ENCODE assay signal across 14 cellular contexts in the genomic region with DNA sequence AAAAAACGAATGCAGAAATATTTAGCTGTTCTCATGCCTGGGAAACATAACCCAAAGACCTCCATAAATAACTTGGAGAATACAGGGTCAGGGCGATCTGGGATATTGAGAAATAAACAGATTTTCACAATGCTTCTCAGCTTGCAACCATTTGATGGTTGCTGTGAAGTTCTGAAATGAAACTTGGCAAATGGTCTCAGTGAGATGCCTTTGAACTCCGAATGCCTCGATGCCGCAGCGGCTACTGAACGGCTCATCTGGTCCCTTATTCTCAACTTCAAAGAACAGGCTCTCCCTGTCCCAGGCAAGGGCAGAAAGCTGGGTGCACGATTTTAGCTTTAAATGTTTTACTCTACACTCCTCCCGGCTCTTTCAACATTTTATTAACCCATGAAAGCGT.
DNase-seq lines count a peak whose midpoint lies in the region; ATAC-seq and TF ChIP-seq lines count a peak whose summit lies in the region.
"Had no signal": no experiment of that assay in that cellular context is flagged by ENCODE, and none has a peak within 500 bp of the region (broad histone marks: within the 10 kb centered on the region; RNA-seq: fewer than 3 reads in every experiment).

No MANE protein-coding gene starts in this region.

- peak; percentile 72 to 84 (median 79) for ATAC-seq in right lobe of liver
- ATAC-seq in activated CD8-positive, alpha-beta memory T cell treated with anti-CD3 and anti-CD28 coated beads, Interleukin-2, amount 10 ng/mL, durations not matched to agents 7 days and 5 days, result no peak
- ATAC-seq: activated T-helper 17 cell treated with anti-CD3 and anti-CD28 coated beads, Interleukin-2, amount 50 U/mL, for 72 hours; esophagus mucosa had no signal

- intact Hi-C loops in right lobe of liver (cut with DNase I), result no loop called here

- no peaks in the 10 kb centered on the region for H3K9me2 ChIP-seq in SK-N-SH

- POLR2A ChIA-PET in SK-N-SH (lab: Yijun Ruan, JAX), result no interaction called here

- H3K9me3 ChIP-seq in right lobe of liver (no peaks in the 10 kb centered on the region), SK-N-SH (no peaks in the 10 kb centered on the region)

- TF ChIP-seq RAD21 in SK-N-SH (IDR thresholded peaks at IDR 0.05; ENCODE audit: low read length), result no peak

- no peaks in the 10 kb centered on the region for H3K36me3 Mint-ChIP-seq in activated CD8-positive, alpha-beta memory T cell treated with anti-CD3 and anti-CD28 coated beads, Interleukin-2, amount 10 ng/mL, durations not matched to agents 7 days and 5 days
- H3K36me3 Mint-ChIP-seq: CD4-positive, alpha-beta memory T cell had no signal

- no peaks in the 10 kb centered on the region for H3K9me3 Mint-ChIP-seq in activated CD8-positive, alpha-beta memory T cell treated with anti-CD3 and anti-CD28 coated beads, Interleukin-2, amount 10 ng/mL, durations not matched to agents 7 days and 5 days (ENCODE audit: low read depth)
- H3K9me3 Mint-ChIP-seq: activated CD4-positive, alpha-beta T cell treated with anti-CD3 and anti-CD28 coated beads, Interleukin-2, amount 10 ng/mL, durations not matched to agents 24 days and 14 days; activated T-helper 17 cell treated with anti-CD3 and anti-CD28 coated beads, Interleukin-2, amount 50 U/mL, for 72 hours had no signal

- no peak overlapping the region for H2AFZ ChIP-seq in SK-N-SH (ENCODE audit: low read depth)
- H2AFZ ChIP-seq: PC-9 had no signal

- WGBS in right lobe of liver (ENCODE audit: insufficient coverage, low coverage, low lambda C conversion rate, missing lambda C conversion rate), result 16% methylated on average over 10 of the region's 10 CpGs
- 72% methylated on average over 10 of the region's 10 CpGs for WGBS in SK-N-SH (ENCODE audit: low lambda C conversion rate)

- H4K20me1 ChIP-seq in SK-N-SH (ENCODE audit: insufficient read depth), result 0 out of 2 replicates have a peak, but pooled peaks cover 8% of the 10 kb centered on the region

- no peak overlapping the region for H3K27ac Mint-ChIP-seq in activated CD8-positive, alpha-beta memory T cell treated with anti-CD3 and anti-CD28 coated beads, Interleukin-2, amount 10 ng/mL, durations not matched to agents 7 days and 5 days
- H3K27ac Mint-ChIP-seq: activated CD4-positive, alpha-beta T cell treated with anti-CD3 and anti-CD28 coated beads, Interleukin-2, amount 10 ng/mL, durations not matched to agents 24 days and 14 days; activated T-helper 17 cell treated with anti-CD3 and anti-CD28 coated beads, Interleukin-2, amount 50 U/mL, for 72 hours; CD4-positive, alpha-beta memory T cell had no signal

- TF ChIP-seq CTCF in cardiac fibroblast (IDR thresholded peaks at IDR 0.05; ENCODE audit: low read depth, low read length) (no peak), right lobe of liver (IDR thresholded peaks at IDR 0.05) (no peak), SK-N-SH (IDR thresholded peaks at IDR 0.05) (no peak)

- peaks cover 0 to 12% (median 4%) of the 10 kb centered on the region in 4 donors for H3K4me1 ChIP-seq in right lobe of liver
- H3K4me1 ChIP-seq in SK-N-SH (ENCODE audit: control insufficient read depth in 1 of 2, insufficient read depth in 2 of 2, low read depth in 1 of 2, low read length in 1 of 2), result peaks cover 0 to 2% of the 10 kb centered on the region in 2 experiments; a peak in 1 of 4 replicates

- H3K27ac ChIP-seq in right lobe of liver (no peak overlapping the region), SK-N-SH (ENCODE audit: low read depth in 2 of 2, low read length in 1 of 2) (no peak overlapping the region)
- H3K27ac ChIP-seq: PC-9 had no signal

- H3K79me2 ChIP-seq in SK-N-SH (ENCODE audit: insufficient read depth), result no peaks in the 10 kb centered on the region

- no peaks in the 10 kb centered on the region for H3F3A ChIP-seq in SK-N-SH (replicated peaks; ENCODE audit: insufficient read depth)

- H3K27me3 ChIP-seq in right lobe of liver, result no peaks in the 10 kb centered on the region
- H3K27me3 ChIP-seq in SK-N-SH (ENCODE audit: insufficient read depth), result no peaks in the 10 kb centered on the region

- CTCF ChIA-PET in SK-N-SH (lab: Yijun Ruan, JAX), result interaction anchor here (1.7 to 3.9 kb wide), 2 partner anchors 9 to 293 kb away, joined by 7 to 13 read pairs; no protein-coding TSS in a partner anchor
- CTCF ChIA-PET in activated CD8-positive, alpha-beta memory T cell treated with anti-CD3 and anti-CD28 coated beads, Interleukin-2, amount 10 ng/mL, durations not matched to agents 7 days and 5 days (lab: Charles Lee), result interaction anchor here (0.5 kb wide), 1 partner anchor 40 kb away, joined by 3 read pairs; no protein-coding TSS in a partner anchor

- no peak overlapping the region for H3K4me3 ChIP-seq in cardiac fibroblast (replicated peaks in 1 of 2; ENCODE audit: low read depth in 2 of 2, low read length in 2 of 2)
- no peak overlapping the region for H3K4me3 ChIP-seq in right lobe of liver
- no peak overlapping the region for H3K4me3 ChIP-seq in SK-N-SH (ENCODE audit: low read depth in 2 of 2, low read length in 1 of 2)
- H3K4me3 ChIP-seq: PC-9 had no signal

- DNase-seq in EH (ENCODE audit: low read depth), result peak; percentile 50
- DNase-seq in cardiac fibroblast (ENCODE audit: low read depth in 2 of 2), result peak; percentile 59 to 70
- no peak for DNase-seq in right lobe of liver
- DNase-seq in smooth muscle cell of the brain vasculature (ENCODE audit: low read depth, low spot score), result peak; percentile 13
- no peak for DNase-seq in SK-N-SH
- no peak for DNase-seq in activated CD8-positive, alpha-beta memory T cell treated with anti-CD3 and anti-CD28 coated beads, Interleukin-2, amount 10 ng/mL, durations not matched to agents 7 days and 5 days
- DNase-seq in UCSD-AML1 (lab: John Stamatoyannopoulos, UW; ENCODE audit: unreplicated experiment), result no peak
- DNase-seq in superior temporal gyrus (ENCODE audit: extremely low spot score), result no peak
- DNase-seq: activated CD4-positive, alpha-beta T cell treated with anti-CD3 and anti-CD28 coated beads, Interleukin-2, amount 10 ng/mL, durations not matched to agents 24 days and 14 days; CD4-positive, alpha-beta memory T cell; NCI-H1092 treated with DMSO at 0.1 percent for 48 hours; PC-9 had no signal

- no peaks in the 10 kb centered on the region for H3K4me1 Mint-ChIP-seq in activated CD8-positive, alpha-beta memory T cell treated with anti-CD3 and anti-CD28 coated beads, Interleukin-2, amount 10 ng/mL, durations not matched to agents 7 days and 5 days
- H3K4me1 Mint-ChIP-seq: activated CD4-positive, alpha-beta T cell treated with anti-CD3 and anti-CD28 coated beads, Interleukin-2, amount 10 ng/mL, durations not matched to agents 24 days and 14 days had no signal

- no peak for TF ChIP-seq POLR2A in right lobe of liver (IDR thresholded peaks at IDR 0.05)

- no peak for TF ChIP-seq EP300 in SK-N-SH (IDR thresholded peaks at IDR 0.05; ENCODE audit: borderline replicate concordance in 1 of 2, low read depth in 1 of 2, low read length in 1 of 2)

- H3K36me3 ChIP-seq in right lobe of liver (no peaks in the 10 kb centered on the region), SK-N-SH (replicated peaks in 1 of 2; ENCODE audit: control insufficient read depth in 1 of 2, insufficient read depth in 2 of 2, low read length in 1 of 2) (no peaks in the 10 kb centered on the region)

- H3K4me3 Mint-ChIP-seq in activated CD8-positive, alpha-beta memory T cell treated with anti-CD3 and anti-CD28 coated beads, Interleukin-2, amount 10 ng/mL, durations not matched to agents 7 days and 5 days, result no peak overlapping the region
- H3K4me3 Mint-ChIP-seq: activated CD4-positive, alpha-beta T cell treated with anti-CD3 and anti-CD28 coated beads, Interleukin-2, amount 10 ng/mL, durations not matched to agents 24 days and 14 days; activated T-helper 17 cell treated with anti-CD3 and anti-CD28 coated beads, Interleukin-2, amount 50 U/mL, for 72 hours; CD4-positive, alpha-beta memory T cell had no signal

- no peak overlapping the region for H3K9ac ChIP-seq in SK-N-SH

- peaks cover 25% of the 10 kb centered on the region for H3K27me3 Mint-ChIP-seq in activated CD8-positive, alpha-beta memory T cell treated with anti-CD3 and anti-CD28 coated beads, Interleukin-2, amount 10 ng/mL, durations not matched to agents 7 days and 5 days
- H3K27me3 Mint-ChIP-seq: activated T-helper 17 cell treated with anti-CD3 and anti-CD28 coated beads, Interleukin-2, amount 50 U/mL, for 72 hours had no signal

- H3K4me2 ChIP-seq in SK-N-SH, result no peak overlapping the region
- H3K4me2 ChIP-seq: PC-9 had no signal

TF ChIP-seq in SK-N-SH, 30 proteins besides CTCF, POLR2A, EP300 and RAD21 (continues in another document):
- TF ChIP-seq ELF1 (IDR thresholded peaks at IDR 0.05) (no peak), TCF12 (IDR thresholded peaks at IDR 0.05) (no peak), FOXJ3 (CRISPR knock-in tag; IDR thresholded peaks at IDR 0.05) (no peak), RFX5 (IDR thresholded peaks at IDR 0.05; ENCODE audit: low read length) (no peak), MEF2A (IDR thresholded peaks at IDR 0.05; ENCODE audit: borderline replicate concordance, low read depth) (no peak), RCOR1 (IDR thresholded peaks at IDR 0.05; ENCODE audit: low read length) (no peak)
- TF ChIP-seq, protein P1, sequence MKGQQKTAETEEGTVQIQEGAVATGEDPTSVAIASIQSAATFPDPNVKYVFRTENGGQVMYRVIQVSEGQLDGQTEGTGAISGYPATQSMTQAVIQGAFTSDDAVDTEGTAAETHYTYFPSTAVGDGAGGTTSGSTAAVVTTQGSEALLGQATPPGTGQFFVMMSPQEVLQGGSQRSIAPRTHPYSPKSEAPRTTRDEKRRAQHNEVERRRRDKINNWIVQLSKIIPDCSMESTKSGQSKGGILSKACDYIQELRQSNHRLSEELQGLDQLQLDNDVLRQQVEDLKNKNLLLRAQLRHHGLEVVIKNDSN (IDR thresholded peaks at IDR 0.05; ENCODE audit: borderline replicate concordance, low read depth), result no peak

Comparison
In these comparisons a context has a peak if more than half of its experiments do, and no peak if none do; other contexts are left out.
1. DNase-seq: peak in EH (single experiment), cardiac fibroblast (2 of 2) and smooth muscle cell of the brain vasculature (single experiment); none in right lobe of liver (0 of 3), SK-N-SH (single experiment), activated CD8-positive, alpha-beta memory T cell treated with anti-CD3 and anti-CD28 coated beads, Interleukin-2, amount 10 ng/mL, durations not matched to agents 7 days and 5 days (single experiment), UCSD-AML1 (single experiment) and superior temporal gyrus (single experiment).